18 cellular contexts compared by ENCODE assay signal in the genomic region with DNA sequence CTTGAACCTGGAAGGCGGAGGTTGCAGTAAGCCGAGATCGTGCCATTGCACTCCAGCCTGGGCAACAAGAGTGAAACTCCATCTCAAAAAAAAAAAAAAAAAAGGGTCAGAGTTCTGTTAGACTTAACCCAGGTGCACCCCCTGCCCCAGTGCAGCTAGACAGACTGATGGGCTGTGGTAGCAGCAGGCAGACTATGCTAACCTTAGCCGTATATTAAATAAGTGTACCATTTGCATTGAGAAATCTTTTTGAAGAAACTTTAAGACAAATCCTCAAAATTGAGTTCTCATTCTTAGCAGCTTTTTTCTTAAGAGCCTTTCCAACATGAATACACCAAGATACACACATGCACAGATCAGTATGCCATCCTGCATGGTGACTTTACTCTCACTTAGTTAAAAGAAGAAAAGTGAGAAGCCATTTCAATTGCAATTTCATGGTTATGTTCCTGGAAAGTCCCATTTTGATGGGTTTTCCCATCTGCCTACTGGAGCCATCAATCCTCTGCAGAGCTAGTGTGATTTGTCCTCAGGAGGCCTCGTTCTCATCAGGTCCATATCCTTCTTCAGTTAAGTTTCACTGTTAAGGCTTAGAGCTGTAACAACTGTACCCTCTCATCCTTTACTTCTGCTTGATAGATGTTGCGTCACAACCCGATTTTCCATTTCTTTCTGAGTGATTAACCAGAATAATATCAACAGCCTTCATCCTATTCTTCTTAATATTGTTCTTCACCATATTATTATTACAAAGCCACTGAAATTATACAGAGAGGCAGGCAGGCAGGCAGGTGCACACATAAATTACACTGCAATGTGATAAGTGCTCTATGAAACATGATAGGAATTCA. TPM values are rescaled to one million over a fixed set of nuclear protein-coding genes. Genes with fewer than 3 reads are reported as not detected.
DNase-seq lines count a peak whose midpoint lies in the region; ATAC-seq and TF ChIP-seq lines count a peak whose summit lies in the region.
"Had no signal": no experiment of that assay in that cellular context is flagged by ENCODE, and none has a peak within 500 bp of the region (broad histone marks: within the 10 kb centered on the region; RNA-seq: fewer than 3 reads in every experiment).

No MANE protein-coding gene starts in this region.

- H3K4me3 ChIP-seq in OCI-LY1 (ENCODE audit: low read depth, low read length, poor library complexity, severe bottlenecking), result no peak overlapping the region

- peak overlapping the region; percentile 4 for H3K27ac Mint-ChIP-seq in activated naive CD4-positive, alpha-beta T cell treated with anti-CD3 and anti-CD28 coated beads for 36 hours
- H3K27ac Mint-ChIP-seq in effector memory CD8-positive, alpha-beta T cell, result peak overlapping the region in 1 of 2 donors; percentile 90
- H3K27ac Mint-ChIP-seq in stimulated activated naive B cell treated with anti-CD40 and anti-IgM and Interleukin-4, amounts not matched to agents 10 μg/mL and 1 μg/mL and 100 μg/mL, for 72 hours, result peak overlapping the region; percentile 20

- H3K4me3 Mint-ChIP-seq in activated naive CD4-positive, alpha-beta T cell treated with anti-CD3 and anti-CD28 coated beads for 36 hours, result no peak overlapping the region
- peak overlapping the region; percentile 98 to 99 for H3K4me3 Mint-ChIP-seq in effector memory CD8-positive, alpha-beta T cell
- H3K4me3 Mint-ChIP-seq in stimulated activated naive B cell treated with anti-CD40 and anti-IgM and Interleukin-4, amounts not matched to agents 10 μg/mL and 1 μg/mL and 100 μg/mL, for 72 hours, result no peak overlapping the region

- no peak for TF ChIP-seq CTCF in OCI-LY1 (IDR thresholded peaks at IDR 0.05; ENCODE audit: low read length)

- H3K79me2 ChIP-seq in OCI-LY1 (ENCODE audit: insufficient read depth, low read length), result no peaks in the 10 kb centered on the region

- H3K9me3 Mint-ChIP-seq in activated naive CD4-positive, alpha-beta T cell treated with anti-CD3 and anti-CD28 coated beads for 36 hours, result no peaks in the 10 kb centered on the region
- no peaks in the 10 kb centered on the region for H3K9me3 Mint-ChIP-seq in effector memory CD8-positive, alpha-beta T cell
- H3K9me3 Mint-ChIP-seq in stimulated activated naive B cell treated with anti-CD40 and anti-IgM and Interleukin-4, amounts not matched to agents 10 μg/mL and 1 μg/mL and 100 μg/mL, for 72 hours, result no peaks in the 10 kb centered on the region
- H3K9me3 Mint-ChIP-seq: stimulated activated effector memory CD8-positive, alpha-beta T cell treated with anti-CD3 and anti-CD28 coated beads, Interleukin-12 subunit alpha, Interleukin-12 subunit beta, amount 100 ng/mL, for 72 hours had no signal

- CTCF ChIA-PET in activated naive CD4-positive, alpha-beta T cell treated with anti-CD3 and anti-CD28 coated beads for 36 hours (lab: Charles Lee), result interaction anchor here (8.2 kb wide), 1 partner anchor 11 kb away, joined by 76 read pairs; no protein-coding TSS in a partner anchor

- peaks cover 43% of the 10 kb centered on the region for H3K4me1 ChIP-seq in OCI-LY1 (ENCODE audit: insufficient read depth, low read length, severe bottlenecking)

- H3K4me1 Mint-ChIP-seq in activated naive CD4-positive, alpha-beta T cell treated with anti-CD3 and anti-CD28 coated beads for 36 hours (ENCODE audit: low read depth), result peaks cover 42% of the 10 kb centered on the region
- H3K4me1 Mint-ChIP-seq in effector memory CD8-positive, alpha-beta T cell (ENCODE audit: low read depth in 2 of 2), result peaks cover 32 to 51% of the 10 kb centered on the region in 2 donors
- H3K4me1 Mint-ChIP-seq in stimulated activated naive B cell treated with anti-CD40 and anti-IgM and Interleukin-4, amounts not matched to agents 10 μg/mL and 1 μg/mL and 100 μg/mL, for 72 hours, result peaks cover 35 to 52% of the 10 kb centered on the region in 2 donors

- H3K9me3 ChIP-seq in OCI-LY1 (ENCODE audit: low read length), result no peaks in the 10 kb centered on the region
- H3K9me3 ChIP-seq: upper lobe of right lung had no signal

- no peak for ATAC-seq in effector memory CD8-positive, alpha-beta T cell (replicated peaks)
- ATAC-seq in stimulated activated naive B cell treated with anti-CD40 and anti-IgM and Interleukin-4, amounts not matched to agents 10 μg/mL and 1 μg/mL and 100 μg/mL, for 72 hours (replicated peaks), result peak in 1 of 2 donors; percentile 14
- ATAC-seq in GM18868 (IDR thresholded peaks at IDR 0.05; ENCODE audit: unreplicated experiment) (no peak), HG03457 (IDR thresholded peaks at IDR 0.05; ENCODE audit: unreplicated experiment) (no peak)
- ATAC-seq: upper lobe of right lung had no signal

- peaks cover 12% of the 10 kb centered on the region; the same call in 1 of the 2 replicates for H3K36me3 ChIP-seq in OCI-LY1 (ENCODE audit: insufficient read depth, low read length)
- H3K36me3 ChIP-seq: upper lobe of right lung had no signal

- no peaks in the 10 kb centered on the region for H4K20me1 ChIP-seq in OCI-LY1 (ENCODE audit: insufficient read depth, low read length)

- H3K4me2 ChIP-seq in OCI-LY1 (ENCODE audit: low read length), result no peak overlapping the region

- H3F3A ChIP-seq in OCI-LY1 (ENCODE audit: insufficient read depth, low read length), result no peaks in the 10 kb centered on the region

- peak overlapping the region; percentile 79 for H3K27ac ChIP-seq in OCI-LY1 (ENCODE audit: low read depth, low read length, poor library complexity, severe bottlenecking)

- H2AFZ ChIP-seq in OCI-LY1 (ENCODE audit: low read length), result no peak overlapping the region

- no peak overlapping the region for H3K9ac ChIP-seq in OCI-LY1 (ENCODE audit: low read length)

- no peak for DNase-seq in activated naive CD4-positive, alpha-beta T cell treated with anti-CD3 and anti-CD28 coated beads for 36 hours
- no peak for DNase-seq in activated naive CD4-positive, alpha-beta T cell treated with Interleukin-2 at 50 U/mL for 16 hours
- DNase-seq in effector memory CD8-positive, alpha-beta T cell, result no peak
- no peak for DNase-seq in stimulated activated naive B cell treated with anti-CD40 and anti-IgM and Interleukin-4, amounts not matched to agents 10 μg/mL and 1 μg/mL and 100 μg/mL, for 72 hours
- DNase-seq in HuH-7 (ENCODE audit: low spot score), result no peak
- DNase-seq: ACHN; activated effector memory CD4-positive, alpha-beta T cell treated with Interleukin-2 at 50 U/mL for 16 hours; head of caudate nucleus; kidney; NCI-H146; upper lobe of right lung had no signal

- H3K27me3 ChIP-seq in OCI-LY1 (ENCODE audit: insufficient read depth, low read length), result no peaks in the 10 kb centered on the region
- H3K27me3 ChIP-seq: upper lobe of right lung had no signal

- no peaks in the 10 kb centered on the region for H3K36me3 Mint-ChIP-seq in activated naive CD4-positive, alpha-beta T cell treated with anti-CD3 and anti-CD28 coated beads for 36 hours (ENCODE audit: low read depth)
- H3K36me3 Mint-ChIP-seq in effector memory CD8-positive, alpha-beta T cell (ENCODE audit: insufficient read depth), result peaks cover 10% of the 10 kb centered on the region
- H3K36me3 Mint-ChIP-seq in stimulated activated naive B cell treated with anti-CD40 and anti-IgM and Interleukin-4, amounts not matched to agents 10 μg/mL and 1 μg/mL and 100 μg/mL, for 72 hours, result no peaks in the 10 kb centered on the region

- peaks cover 6% of the 10 kb centered on the region for H3K27me3 Mint-ChIP-seq in activated naive CD4-positive, alpha-beta T cell treated with anti-CD3 and anti-CD28 coated beads for 36 hours (ENCODE audit: low read depth)
- H3K27me3 Mint-ChIP-seq in effector memory CD8-positive, alpha-beta T cell, result no peaks in the 10 kb centered on the region
- H3K27me3 Mint-ChIP-seq in stimulated activated naive B cell treated with anti-CD40 and anti-IgM and Interleukin-4, amounts not matched to agents 10 μg/mL and 1 μg/mL and 100 μg/mL, for 72 hours, result no peaks in the 10 kb centered on the region

- no peaks in the 10 kb centered on the region for H3K9me2 ChIP-seq in OCI-LY1 (ENCODE audit: low read depth, low read length)

- intact Hi-C loops in activated naive CD4-positive, alpha-beta T cell treated with anti-CD3 and anti-CD28 coated beads for 36 hours (cut with micrococcal nuclease), result no loop called here

RNA-seq across cellular contexts. Expression of a gene that starts 7.3 kb away (rescaled TPM):
- under 1 TPM; 0.10 TPM for total RNA-seq in activated naive CD4-positive, alpha-beta T cell treated with anti-CD3 and anti-CD28 coated beads for 36 hours

RNA-seq across cellular contexts. Expression of a gene that starts 21.0 kb away (rescaled TPM):
- 10 to 100 TPM; 28.2 to 28.4 TPM for total RNA-seq in activated naive CD4-positive, alpha-beta T cell treated with anti-CD3 and anti-CD28 coated beads for 36 hours

RNA-seq across cellular contexts. Expression of a gene that starts 21.6 kb away (rescaled TPM):
- total RNA-seq in activated naive CD4-positive, alpha-beta T cell treated with anti-CD3 and anti-CD28 coated beads for 36 hours, result not detected
- total RNA-seq: activated CD8-positive, alpha-beta T cell treated with anti-CD3 and anti-CD28 coated beads, Interleukin-2, amount 10 ng/mL, durations not matched to agents 7 days and 5 days; H4; mesenteric fat pad had no signal

RNA-seq across cellular contexts. Expression of a gene that starts 37.5 kb away (rescaled TPM):
- total RNA-seq in activated naive CD4-positive, alpha-beta T cell treated with anti-CD3 and anti-CD28 coated beads for 36 hours, result 10 to 100 TPM; 23.5 to 24.6 TPM

Comparison
In these comparisons a context has a peak if more than half of its experiments do, and no peak if none do; other contexts are left out.
1. H3K4me3 Mint-ChIP-seq: peak in effector memory CD8-positive, alpha-beta T cell (2 of 2); none in activated naive CD4-positive, alpha-beta T cell treated with anti-CD3 and anti-CD28 coated beads for 36 hours (single experiment) and stimulated activated naive B cell treated with anti-CD40 and anti-IgM and Interleukin-4, amounts not matched to agents 10 μg/mL and 1 μg/mL and 100 μg/mL, for 72 hours (0 of 2).